ENCODE assay signal across 14 cellular contexts in the genomic region with DNA sequence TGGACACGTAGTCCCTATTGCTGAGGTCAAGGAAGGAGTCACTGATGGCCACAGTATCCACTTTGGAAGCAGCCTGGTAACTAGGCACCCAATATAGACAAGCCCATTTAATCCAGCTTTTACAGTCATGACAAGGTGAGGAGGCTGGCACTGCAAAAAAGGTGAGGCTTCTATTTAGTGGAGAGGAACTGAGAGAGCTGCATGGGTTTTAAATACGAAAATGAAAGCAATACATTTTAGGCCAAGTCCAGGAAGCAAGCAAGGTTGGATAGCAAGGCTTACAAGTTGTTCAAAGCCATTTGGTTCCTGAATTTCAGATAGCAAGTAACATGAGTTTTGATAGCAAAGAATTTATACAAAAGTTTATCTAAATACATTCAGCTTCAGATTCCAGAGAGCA.
DNase-seq lines count a peak whose midpoint lies in the region; ATAC-seq and TF ChIP-seq lines count a peak whose summit lies in the region.
"Had no signal": no experiment of that assay in that cellular context is flagged by ENCODE, and none has a peak within 500 bp of the region (broad histone marks: within the 10 kb centered on the region; RNA-seq: fewer than 3 reads in every experiment).

No MANE protein-coding gene starts in this region.

- H3K4me3 ChIP-seq in sigmoid colon, result no peak overlapping the region
- no peak overlapping the region for H3K4me3 ChIP-seq in breast epithelium
- H3K4me3 ChIP-seq: GM23248, pancreas had no signal

- H3K36me3 ChIP-seq in sigmoid colon (no peaks in the 10 kb centered on the region), breast epithelium (no peaks in the 10 kb centered on the region)
- H3K36me3 ChIP-seq: pancreas had no signal

- no peaks in the 10 kb centered on the region for H3K27me3 Mint-ChIP-seq in T-helper 1 cell treated with Interleukin-12 subunit alpha and Interleukin-12 subunit beta and Interleukin-4 antibody, amounts not matched to agents 30 μg/mL and 1 μg/mL, for 36 hours (ENCODE audit: low read depth)
- H3K27me3 Mint-ChIP-seq in chondrocyte (ENCODE audit: low read depth), result peaks cover 24% of the 10 kb centered on the region

- H3K27ac Mint-ChIP-seq in T-helper 1 cell treated with Interleukin-12 subunit alpha and Interleukin-12 subunit beta and Interleukin-4 antibody, amounts not matched to agents 30 μg/mL and 1 μg/mL, for 36 hours, result peak overlapping the region; percentile 56
- no peak overlapping the region for H3K27ac Mint-ChIP-seq in chondrocyte (ENCODE audit: unreplicated experiment)

- ATAC-seq in GM18858 (IDR thresholded peaks at IDR 0.05; ENCODE audit: unreplicated experiment) (peak; percentile 99), GM21447 (IDR thresholded peaks at IDR 0.05; ENCODE audit: unreplicated experiment) (peak; percentile 99), HG03097 (IDR thresholded peaks at IDR 0.05; ENCODE audit: low FRiP score, unreplicated experiment) (peak; percentile 95)
- ATAC-seq: pancreas had no signal

- 71 to 84% methylated on average over 2 of the region's 2 CpGs for WGBS in sigmoid colon, 2 donors

- peaks cover 11% of the 10 kb centered on the region for H3K4me1 Mint-ChIP-seq in T-helper 1 cell treated with Interleukin-12 subunit alpha and Interleukin-12 subunit beta and Interleukin-4 antibody, amounts not matched to agents 30 μg/mL and 1 μg/mL, for 36 hours (ENCODE audit: low read depth)
- no peaks in the 10 kb centered on the region for H3K4me1 Mint-ChIP-seq in chondrocyte (ENCODE audit: low read depth)

- H3K9me3 ChIP-seq in sigmoid colon (no peaks in the 10 kb centered on the region), breast epithelium (no peaks in the 10 kb centered on the region)
- H3K9me3 ChIP-seq: pancreas had no signal

- TF ChIP-seq EP300 in sigmoid colon (IDR thresholded peaks at IDR 0.05), result no peak

- TF ChIP-seq POLR2A in sigmoid colon (IDR thresholded peaks at IDR 0.05) (no peak), breast epithelium (IDR thresholded peaks at IDR 0.05) (no peak)

- peaks cover 4% of the 10 kb centered on the region for H3K36me3 Mint-ChIP-seq in T-helper 1 cell treated with Interleukin-12 subunit alpha and Interleukin-12 subunit beta and Interleukin-4 antibody, amounts not matched to agents 30 μg/mL and 1 μg/mL, for 36 hours (ENCODE audit: low read depth)
- H3K36me3 Mint-ChIP-seq in chondrocyte (ENCODE audit: low read depth), result no peaks in the 10 kb centered on the region

- DNase-seq in chondrocyte (ENCODE audit: low spot score), result no peak
- no peak for DNase-seq in NCI-H510A (lab: John Stamatoyannopoulos, UW)
- no peak for DNase-seq in sigmoid colon
- no peak for DNase-seq in breast epithelium (ENCODE audit: low spot score in 2 of 2)
- DNase-seq: activated CD4-positive, alpha-beta T cell treated with anti-CD3 and anti-CD28 coated beads, Interleukin-2, amount 50 U/mL, for 1 hour; amniotic stem cell; GM23248; NCI-H1417; pancreas; SHP77 had no signal

- H3K9me3 Mint-ChIP-seq in T-helper 1 cell treated with Interleukin-12 subunit alpha and Interleukin-12 subunit beta and Interleukin-4 antibody, amounts not matched to agents 30 μg/mL and 1 μg/mL, for 36 hours, result no peaks in the 10 kb centered on the region
- H3K9me3 Mint-ChIP-seq in chondrocyte (ENCODE audit: low read depth), result no peaks in the 10 kb centered on the region

- H3K4me1 ChIP-seq in sigmoid colon (no peaks in the 10 kb centered on the region), breast epithelium (no peaks in the 10 kb centered on the region)
- H3K4me1 ChIP-seq: pancreas had no signal

- intact Hi-C loops in sigmoid colon (cut with DNase I) (no loop called here), breast epithelium (cut with DNase I; ENCODE audit: low total_unique reads) (no loop called here)

- peak overlapping the region; percentile 15 for H3K4me3 Mint-ChIP-seq in T-helper 1 cell treated with Interleukin-12 subunit alpha and Interleukin-12 subunit beta and Interleukin-4 antibody, amounts not matched to agents 30 μg/mL and 1 μg/mL, for 36 hours
- no peak overlapping the region for H3K4me3 Mint-ChIP-seq in chondrocyte (ENCODE audit: unreplicated experiment)

- H3K27me3 ChIP-seq in sigmoid colon, result no peaks in the 10 kb centered on the region
- H3K27me3 ChIP-seq in breast epithelium, result peaks cover 0 to under 1% of the 10 kb centered on the region in 2 donors
- H3K27me3 ChIP-seq: pancreas had no signal

- no peak overlapping the region for H3K27ac ChIP-seq in sigmoid colon
- no peak overlapping the region for H3K27ac ChIP-seq in breast epithelium
- H3K27ac ChIP-seq: GM23248, pancreas had no signal

- TF ChIP-seq CTCF in chondrocyte (IDR thresholded peaks at IDR 0.05) (no peak), sigmoid colon (IDR thresholded peaks at IDR 0.05) (no peak), breast epithelium (IDR thresholded peaks at IDR 0.05) (no peak)
